In genomic region chr1:94926365-94926914, GRCh38 we compare ENCODE assay signal across 9 cellular contexts. TPM values are rescaled to one million over a fixed set of nuclear protein-coding genes. Genes with fewer than 3 reads are reported as not detected.
DNase-seq lines count a peak whose midpoint lies in the region; ATAC-seq, FAIRE-seq and TF ChIP-seq lines count a peak whose summit lies in the region.
"Had no signal": no experiment of that assay in that cellular context is flagged by ENCODE, and none has a peak within 500 bp of the region (broad histone marks: within the 10 kb centered on the region; RNA-seq: fewer than 3 reads in every experiment).

No MANE protein-coding gene starts in this region.

- H3K36me3 Mint-ChIP-seq in neural crest cell (ENCODE audit: low read depth), result peaks cover 5% of the 10 kb centered on the region

- H3K9me3 Mint-ChIP-seq in neural crest cell, result no peaks in the 10 kb centered on the region

- H3K27me3 Mint-ChIP-seq in neural crest cell (ENCODE audit: low read depth), result peaks cover 9% of the 10 kb centered on the region

- peaks cover 79% of the 10 kb centered on the region for H3K4me1 Mint-ChIP-seq in neural crest cell

- FAIRE-seq in frontal cortex (lab: Jason Lieb, UNC), result no peak

- DNase-seq in NCI-H446 (lab: John Stamatoyannopoulos, UW) (peak; percentile 44 to 70), NCI-H446 treated with DMSO at 0.1 percent for 48 hours (lab: John Stamatoyannopoulos, UW) (no peak), frontal cortex (ENCODE audit: low spot score in 2 of 2) (peak; percentile 60 to 74), neural crest cell (ENCODE audit: low read depth, low spot score) (peak; percentile 62), GM19240 (ENCODE audit: insufficient read length, low spot score) (no peak)
- peak; percentile 47 to 59 for DNase-seq in activated T-cell treated with anti-CD3 and anti-CD28 coated beads, Interleukin-2, amount 50 U/mL, for 48 hours

- H3K9me3 ChIP-seq in KOPT-K1 (ENCODE audit: insufficient read depth, low read length, poor library complexity, severe bottlenecking), result no peaks in the 10 kb centered on the region
- H3K9me3 ChIP-seq: neutrophil had no signal

- peak; percentile 23 for ATAC-seq in GM21619 (IDR thresholded peaks at IDR 0.05; ENCODE audit: unreplicated experiment)

- H3K27ac Mint-ChIP-seq in neural crest cell (ENCODE audit: unreplicated experiment), result no peak overlapping the region

- no peaks in the 10 kb centered on the region for H3K36me3 ChIP-seq in KOPT-K1 (ENCODE audit: insufficient read depth, low read length)
- H3K36me3 ChIP-seq: neutrophil had no signal

- peak; percentile 59 for TF ChIP-seq CTCF in neural crest cell (conservative IDR thresholded peaks at IDR 0.05)

- peak overlapping the region; percentile 43 for H3K27ac ChIP-seq in KOPT-K1 (ENCODE audit: low read depth, low read length, poor library complexity, severe bottlenecking)
- H3K27ac ChIP-seq: neutrophil had no signal

- H3K4me3 Mint-ChIP-seq in neural crest cell, result peak overlapping the region; percentile 99

RNA-seq across cellular contexts. Expression of gene CNN3, which starts 0.5 kb away (rescaled TPM):
- total RNA-seq in frontal cortex, result 171 TPM
- total RNA-seq in neural crest cell, result 318 and 322 TPM in 2 replicates

Comparison
In these comparisons a context has a peak if more than half of its experiments do, and no peak if none do; other contexts are left out.
1. DNase-seq: peak in NCI-H446 (2 of 2), activated T-cell treated with anti-CD3 and anti-CD28 coated beads, Interleukin-2, amount 50 U/mL, for 48 hours (2 of 2), frontal cortex (2 of 2) and neural crest cell (single experiment); none in NCI-H446 treated with DMSO at 0.1 percent for 48 hours (single experiment) and GM19240 (single experiment).